Comparison of ENCODE assay signal across 1 cellular context in the genomic region with DNA sequence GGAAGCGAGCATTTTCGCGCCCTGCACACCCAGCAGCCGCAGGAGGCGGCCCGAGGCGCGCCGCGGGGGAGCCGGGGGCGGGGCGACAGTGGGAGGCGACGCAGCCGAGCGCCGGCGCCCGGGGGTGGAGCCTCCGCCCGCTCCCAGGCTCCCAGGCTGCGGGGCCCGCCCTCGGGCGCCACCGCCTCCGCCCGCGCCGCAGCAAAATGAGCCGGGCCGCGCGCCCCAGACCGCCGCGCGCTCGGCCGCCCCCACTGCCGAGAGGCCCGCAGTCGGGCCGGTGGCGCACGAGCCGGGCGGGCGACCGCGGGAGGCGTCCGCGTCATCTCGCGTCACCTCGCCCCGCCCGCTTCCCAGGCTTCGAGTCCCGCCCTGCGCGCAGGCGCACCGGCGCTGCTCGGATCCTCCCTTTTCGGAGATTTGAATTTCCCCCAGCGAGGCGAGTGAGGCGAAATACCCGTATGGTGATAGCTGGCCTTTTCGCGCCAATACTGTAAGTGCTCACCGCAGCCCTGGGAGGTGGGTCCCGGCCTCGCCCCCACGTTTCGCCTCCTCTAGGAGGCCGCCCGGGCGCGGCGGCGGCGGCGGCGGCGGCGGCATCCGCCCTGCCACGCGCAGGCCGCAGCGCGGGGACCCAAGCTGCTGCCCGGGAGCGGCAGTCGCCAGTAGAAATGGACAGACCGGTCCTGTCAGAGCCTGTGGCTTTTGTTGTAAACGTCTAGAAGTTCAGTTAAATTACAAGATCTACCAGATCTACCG.
TF ChIP-seq lines count a peak whose summit lies in the region.

A gene with protein sequence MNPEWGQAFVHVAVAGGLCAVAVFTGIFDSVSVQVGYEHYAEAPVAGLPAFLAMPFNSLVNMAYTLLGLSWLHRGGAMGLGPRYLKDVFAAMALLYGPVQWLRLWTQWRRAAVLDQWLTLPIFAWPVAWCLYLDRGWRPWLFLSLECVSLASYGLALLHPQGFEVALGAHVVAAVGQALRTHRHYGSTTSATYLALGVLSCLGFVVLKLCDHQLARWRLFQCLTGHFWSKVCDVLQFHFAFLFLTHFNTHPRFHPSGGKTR (plus strand): TSS at position 387 of the 759 bp plus-strand sequence. CDS start 9,309 bp downstream, outside the sequence.

TF ChIP-seq in SK-N-SH, 30 proteins besides CTCF, POLR2A, EP300 and RAD21 (continued from another document):
- TF ChIP-seq, protein P1, sequence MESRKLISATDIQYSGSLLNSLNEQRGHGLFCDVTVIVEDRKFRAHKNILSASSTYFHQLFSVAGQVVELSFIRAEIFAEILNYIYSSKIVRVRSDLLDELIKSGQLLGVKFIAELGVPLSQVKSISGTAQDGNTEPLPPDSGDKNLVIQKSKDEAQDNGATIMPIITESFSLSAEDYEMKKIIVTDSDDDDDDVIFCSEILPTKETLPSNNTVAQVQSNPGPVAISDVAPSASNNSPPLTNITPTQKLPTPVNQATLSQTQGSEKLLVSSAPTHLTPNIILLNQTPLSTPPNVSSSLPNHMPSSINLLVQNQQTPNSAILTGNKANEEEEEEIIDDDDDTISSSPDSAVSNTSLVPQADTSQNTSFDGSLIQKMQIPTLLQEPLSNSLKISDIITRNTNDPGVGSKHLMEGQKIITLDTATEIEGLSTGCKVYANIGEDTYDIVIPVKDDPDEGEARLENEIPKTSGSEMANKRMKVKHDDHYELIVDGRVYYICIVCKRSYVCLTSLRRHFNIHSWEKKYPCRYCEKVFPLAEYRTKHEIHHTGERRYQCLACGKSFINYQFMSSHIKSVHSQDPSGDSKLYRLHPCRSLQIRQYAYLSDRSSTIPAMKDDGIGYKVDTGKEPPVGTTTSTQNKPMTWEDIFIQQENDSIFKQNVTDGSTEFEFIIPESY (IDR thresholded peaks at IDR 0.05; ENCODE audit: borderline replicate concordance, low read depth) = no peak
- no peak for TF ChIP-seq MEF2A (IDR thresholded peaks at IDR 0.05; ENCODE audit: borderline replicate concordance, low read depth)
- no peak for TF ChIP-seq RCOR1 (IDR thresholded peaks at IDR 0.05; ENCODE audit: low read length)
- no peak for TF ChIP-seq FOSL2 (IDR thresholded peaks at IDR 0.05; ENCODE audit: borderline replicate concordance, low read depth)
- TF ChIP-seq IRF3 (IDR thresholded peaks at IDR 0.05; ENCODE audit: low read depth, low read length) = no peak
- TF ChIP-seq PBX3 (IDR thresholded peaks at IDR 0.05) = no peak
- no peak for TF ChIP-seq EZH2phosphoT487 (IDR thresholded peaks at IDR 0.05; ENCODE audit: borderline replicate concordance, low read depth)
- TF ChIP-seq ELF1 (IDR thresholded peaks at IDR 0.05) = no peak
- no peak for TF ChIP-seq TCF12 (IDR thresholded peaks at IDR 0.05)
- TF ChIP-seq GATA2 (CRISPR knock-in tag; IDR thresholded peaks at IDR 0.05) = no peak
